In genomic region chr7:43869018-43869897, GRCh38 we compare ENCODE assay signal across 8 cellular contexts. TPM values are rescaled to one million over a fixed set of nuclear protein-coding genes. Genes with fewer than 3 reads are reported as not detected.
DNase-seq lines count a peak whose midpoint lies in the region; ATAC-seq and TF ChIP-seq lines count a peak whose summit lies in the region.

TSS of gene MRPS24 (minus strand) at chr7:43869517. CDS start at chr7:43869495, 22 bp downstream.

- H3K36me3 ChIP-seq in mammary epithelial cell (ENCODE audit: insufficient read depth, low read length) (peaks cover 5% of the 10 kb centered on the region), iPS-20b (ENCODE audit: insufficient read depth, low read depth, low read length) (peaks cover 25% of the 10 kb centered on the region)

- peak within 1 kb of the TSS; percentile 92 for H3K4me2 ChIP-seq in mammary epithelial cell (ENCODE audit: insufficient read depth, low read depth, low read length)

- DNase-seq in AG08395 (ENCODE audit: low spot score) (peak; percentile 96), NCI-H2227 treated with DMSO at 0.1 percent for 48 hours (lab: John Stamatoyannopoulos, UW) (peak; percentile 94), mammary epithelial cell (peak; percentile 90)

- peaks cover 14% of the 10 kb centered on the region for H3K79me2 ChIP-seq in mammary epithelial cell (ENCODE audit: insufficient read depth, low read length)

- H4K20me1 ChIP-seq in mammary epithelial cell (ENCODE audit: insufficient read depth, low read length): no peaks in the 10 kb centered on the region

- intact Hi-C loops in mammary epithelial cell (cut with micrococcal nuclease): loop anchor here (2.0 kb wide), 1 partner anchor 58 kb away; the partner anchor contains the start of gene UBE2D4

- CTCF ChIA-PET in mammary epithelial cell (lab: Charles Lee; ENCODE audit: low non-redundant PET): no interaction called here

- H3K4me1 ChIP-seq in mammary epithelial cell (ENCODE audit: insufficient read depth, low read length) (peaks cover 42% of the 10 kb centered on the region), iPS-20b (ENCODE audit: insufficient read depth, low read length) (peaks cover 13% of the 10 kb centered on the region; the same call in 1 of the 2 replicates)

- BruUV-seq in mammary epithelial cell (replicated peaks; lab: Mats Ljungman, UMichigan): no TSS peak

- H3K4me3 ChIP-seq in WI38 (ENCODE audit: low read depth, low read length): peak within 1 kb of the TSS; percentile 75
- H3K4me3 ChIP-seq in mammary epithelial cell (replicated peaks in 1 of 3; ENCODE audit: insufficient read depth in 1 of 3, low read depth in 2 of 3, low read length in 3 of 3): peak within 1 kb of the TSS; percentile 64 to 99 (median 79)
- H3K4me3 ChIP-seq in iPS-20b (ENCODE audit: low read length): peak within 1 kb of the TSS; percentile 85
- H3K4me3 ChIP-seq in skin epidermis: peak within 1 kb of the TSS; percentile 75 to 97 (median 92)

- ATAC-seq in GM18909 (IDR thresholded peaks at IDR 0.05; ENCODE audit: poor library complexity, unreplicated experiment) (peak; percentile 93), HG03159 (IDR thresholded peaks at IDR 0.05; ENCODE audit: unreplicated experiment) (peak; percentile 84)

- peak within 1 kb of the TSS; percentile 94 for H2AFZ ChIP-seq in mammary epithelial cell (ENCODE audit: low read depth, low read length)

- H3K27me3 ChIP-seq in mammary epithelial cell (ENCODE audit: insufficient read depth, low read length): no peaks in the 10 kb centered on the region
- no peaks in the 10 kb centered on the region for H3K27me3 ChIP-seq in iPS-20b (ENCODE audit: insufficient read depth, low read length)

- peaks cover 9% of the 10 kb centered on the region for H3K9me3 ChIP-seq in mammary epithelial cell (replicated peaks; ENCODE audit: insufficient read depth, low read length)
- H3K9me3 ChIP-seq in iPS-20b (ENCODE audit: insufficient read depth, low read depth, low read length): no peaks in the 10 kb centered on the region; the same call in 1 of the 2 replicates

- peak within 1 kb of the TSS; percentile 97 for H3K27ac ChIP-seq in mammary epithelial cell (ENCODE audit: insufficient read depth, low read depth, low read length)
- H3K27ac ChIP-seq in iPS-20b (ENCODE audit: low read length): peak within 1 kb of the TSS; percentile 45
- peak within 1 kb of the TSS; percentile 67 to 95 (median 88) for H3K27ac ChIP-seq in skin epidermis

- TF ChIP-seq CTCF in WI38 (IDR thresholded peaks at IDR 0.05; ENCODE audit: low read depth, low read length) (no peak), mammary epithelial cell (conservative IDR thresholded peaks at IDR 0.05 in 1 of 2, IDR thresholded peaks at IDR 0.05 in 1 of 2; ENCODE audit: extremely low read depth in 1 of 2, insufficient read depth in 1 of 2, low read depth in 1 of 2, low read length in 2 of 2) (no peak)

- in situ Hi-C loops in mammary epithelial cell (cut with MboI; ENCODE audit: low sequenced_read_pairs in 2 of 2): no loop called here

- dilution Hi-C loops in mammary epithelial cell (cut with HindIII; ENCODE audit: low sequenced_read_pairs): no loop called here

- WGBS in mammary epithelial cell (ENCODE audit: low coverage, missing lambda C conversion rate): 2% methylated on average over 23 of the region's 79 CpGs

- H3K9ac ChIP-seq in mammary epithelial cell (ENCODE audit: insufficient read depth, low read length) (peak within 1 kb of the TSS; percentile 95), iPS-20b (ENCODE audit: low read depth, low read length) (peak within 1 kb of the TSS; percentile 82; the same call in 1 of the 2 replicates)

RNA-seq across cellular contexts. Expression of gene MRPS24, which starts in this region (rescaled TPM):
- total RNA-seq in mammary epithelial cell: 100 to 1,000 TPM in 1 of 2 donors, 10 to 100 TPM in 1; 49.0 to 114 TPM
- 149 TPM for polyA plus RNA-seq in mammary epithelial cell
- polyA minus RNA-seq in mammary epithelial cell: 144 TPM

Comparison
In these comparisons a context has a peak if more than half of its experiments do, and no peak if none do; other contexts are left out.
1. Peak in every context shown above with its lines: DNase-seq, ATAC-seq, H3K4me3 ChIP-seq and H3K27ac ChIP-seq.
2. H3K27ac ChIP-seq: peak in every context shown above with its lines; median percentile 97 in mammary epithelial cell; 88 in skin epidermis; 45 in iPS-20b.